Comparison of ENCODE assay signal across 14 cellular contexts in genomic region chr17:16909887-16910286, GRCh38.
DNase-seq lines count a peak whose midpoint lies in the region; ATAC-seq, FAIRE-seq and TF ChIP-seq lines count a peak whose summit lies in the region.
"Had no signal": no experiment of that assay in that cellular context is flagged by ENCODE, and none has a peak within 500 bp of the region (broad histone marks: within the 10 kb centered on the region; RNA-seq: fewer than 3 reads in every experiment).

No MANE protein-coding gene starts in this region.

- H3K27ac ChIP-seq in BLaER1 (no peak overlapping the region), endothelial cell of umbilical vein (ENCODE audit: insufficient read depth, low read depth, low read length) (peak overlapping the region; percentile 58)
- H3K27ac ChIP-seq in naive thymus-derived CD4-positive, alpha-beta T cell (ENCODE audit: low read depth, low read length), result no peak overlapping the region

- H3K27ac Mint-ChIP-seq in naive thymus-derived CD4-positive, alpha-beta T cell, result peak overlapping the region in 6 of 9 donors; percentile 4 to 93 (median 58)

- H3K9me3 Mint-ChIP-seq in naive thymus-derived CD4-positive, alpha-beta T cell, result peaks cover 0 to 2% (median 0%) of the 10 kb centered on the region in 11 donors

- no peaks in the 10 kb centered on the region for H3K27me3 ChIP-seq in BLaER1
- H3K27me3 ChIP-seq in endothelial cell of umbilical vein (ENCODE audit: control insufficient read depth in 2 of 2, insufficient read depth in 2 of 2, low read length in 2 of 2), result peaks cover 2 to 3% of the 10 kb centered on the region in 2 experiments
- H3K27me3 ChIP-seq in naive thymus-derived CD4-positive, alpha-beta T cell (ENCODE audit: control insufficient read depth in 2 of 2, insufficient read depth in 2 of 2, low read length in 2 of 2), result peaks cover 0 to 6% of the 10 kb centered on the region in 2 donors
- H3K27me3 ChIP-seq in H7 (ENCODE audit: control insufficient read depth, insufficient read depth, low read length), result no peaks in the 10 kb centered on the region

- no peak overlapping the region for H3K4me3 ChIP-seq in BLaER1
- H3K4me3 ChIP-seq in endothelial cell of umbilical vein (replicated peaks in 1 of 3; ENCODE audit: insufficient read depth in 1 of 3, low read depth in 1 of 3, low read length in 3 of 3), result no peak overlapping the region
- H3K4me3 ChIP-seq in naive thymus-derived CD4-positive, alpha-beta T cell (ENCODE audit: low read length), result no peak overlapping the region
- H3K4me3 ChIP-seq in H7 (ENCODE audit: insufficient read depth, low read depth, low read length), result no peak overlapping the region

- H3K36me3 ChIP-seq in BLaER1 (no peaks in the 10 kb centered on the region), endothelial cell of umbilical vein (ENCODE audit: control insufficient read depth in 2 of 2, extremely low read depth in 1 of 2, insufficient read depth in 2 of 2, low read length in 2 of 2) (no peaks in the 10 kb centered on the region), H7 (replicated peaks; ENCODE audit: control insufficient read depth, insufficient read depth, low read length) (no peaks in the 10 kb centered on the region)
- H3K36me3 ChIP-seq in naive thymus-derived CD4-positive, alpha-beta T cell (ENCODE audit: control insufficient read depth in 2 of 3, insufficient read depth in 3 of 3, low read length in 3 of 3), result no peaks in the 10 kb centered on the region

- FAIRE-seq in HTR-8/SVneo (lab: Jason Lieb, UNC) (peak; percentile 48), endothelial cell of umbilical vein (lab: Jason Lieb, UNC) (peak; percentile 47)

- dilution Hi-C loops in endothelial cell of umbilical vein (cut with MboI; ENCODE audit: extremely low pct_ligation_motif_present, low sequenced_read_pairs), result no loop called here

- TF ChIP-seq POLR2A in endothelial cell of umbilical vein (IDR thresholded peaks at IDR 0.05; ENCODE audit: low read depth, low read length), result no peak

- TF ChIP-seq CTCF in endothelial cell of umbilical vein (IDR thresholded peaks at IDR 0.05; ENCODE audit: extremely low read depth in 1 of 2, insufficient read depth in 1 of 2, low read depth in 1 of 2, low read length in 2 of 2), result no peak

- no peaks in the 10 kb centered on the region for H3K36me3 Mint-ChIP-seq in naive thymus-derived CD4-positive, alpha-beta T cell

- no peak for ATAC-seq in naive thymus-derived CD4-positive, alpha-beta T cell
- ATAC-seq in GM19035 (IDR thresholded peaks at IDR 0.05; ENCODE audit: unreplicated experiment), result no peak
- ATAC-seq: Panc1 had no signal

- intact Hi-C loops in endothelial cell of umbilical vein (cut with micrococcal nuclease), result no loop called here
- intact Hi-C loops in naive thymus-derived CD4-positive, alpha-beta T cell (cut with micrococcal nuclease), result loop anchor here in 1 of 2 donors (5.0 kb wide), 1 partner anchor 82 kb away; no protein-coding TSS in a partner anchor

- POLR2A ChIA-PET in endothelial cell of umbilical vein (lab: Charles Lee), result no interaction called here
- POLR2A ChIA-PET in naive thymus-derived CD4-positive, alpha-beta T cell (lab: Charles Lee), result no interaction called here

- peak overlapping the region in 6 of 10 donors; percentile 10 to 83 (median 54) for H3K4me3 Mint-ChIP-seq in naive thymus-derived CD4-positive, alpha-beta T cell

- no peaks in the 10 kb centered on the region for H3K79me2 ChIP-seq in endothelial cell of umbilical vein (ENCODE audit: control insufficient read depth, insufficient read depth, low read length)

- H3K4me2 ChIP-seq in BLaER1 (peak overlapping the region; percentile 70), endothelial cell of umbilical vein (ENCODE audit: insufficient read depth, low read length) (no peak overlapping the region)

- CTCF ChIA-PET in endothelial cell of umbilical vein (lab: Charles Lee), result no interaction called here
- CTCF ChIA-PET in naive thymus-derived CD4-positive, alpha-beta T cell (lab: Charles Lee), result no interaction called here

- H4K20me1 ChIP-seq in BLaER1, result no peaks in the 10 kb centered on the region
- no peaks in the 10 kb centered on the region for H4K20me1 ChIP-seq in endothelial cell of umbilical vein (replicated peaks; ENCODE audit: control insufficient read depth, extremely low read depth, insufficient read depth, low read length)

- no peak overlapping the region for H2AFZ ChIP-seq in endothelial cell of umbilical vein (ENCODE audit: low read depth, low read length)

- no peak overlapping the region for H3K9ac ChIP-seq in BLaER1
- no peak overlapping the region for H3K9ac ChIP-seq in endothelial cell of umbilical vein (replicated peaks; ENCODE audit: extremely low read depth, insufficient read depth, low read length)

- DNase-seq in HTR-8/SVneo (ENCODE audit: insufficient read length, low spot score) (no peak), endothelial cell of umbilical vein (ENCODE audit: low read depth, low spot score) (peak; percentile 45), H7 (no peak), NOMO-1 treated with DMSO at 0.1 percent for 48 hours (lab: John Stamatoyannopoulos, UW; ENCODE audit: unreplicated experiment) (no peak), activated gamma-delta T cell treated with Interleukin-2 at 50 U/mL for 16 hours (no peak)
- peak in 1 of 9 donors; percentile 9 for DNase-seq in naive thymus-derived CD4-positive, alpha-beta T cell
- DNase-seq: EL, NCI-H1417, NCI-H187 treated with DMSO at 0.1 percent for 48 hours, NCI-H446 treated with DMSO at 0.1 percent for 48 hours, NCI-H774 had no signal

- H3K4me1 ChIP-seq in BLaER1, result peaks cover 46% of the 10 kb centered on the region
- peaks cover 8% of the 10 kb centered on the region for H3K4me1 ChIP-seq in endothelial cell of umbilical vein (ENCODE audit: control insufficient read depth, extremely low read depth, insufficient read depth, low read length)
- peaks cover 0 to 52% of the 10 kb centered on the region in 2 donors for H3K4me1 ChIP-seq in naive thymus-derived CD4-positive, alpha-beta T cell (ENCODE audit: control insufficient read depth in 2 of 2, insufficient read depth in 2 of 2, low read length in 2 of 2)

- H3K27me3 Mint-ChIP-seq in naive thymus-derived CD4-positive, alpha-beta T cell, result peaks cover 0 to 31% (median 0%) of the 10 kb centered on the region in 5 donors

- no peaks in the 10 kb centered on the region for H3K9me3 ChIP-seq in BLaER1
- no peaks in the 10 kb centered on the region for H3K9me3 ChIP-seq in endothelial cell of umbilical vein (replicated peaks; ENCODE audit: control insufficient read depth, insufficient read depth, low read length)
- H3K9me3 ChIP-seq in naive thymus-derived CD4-positive, alpha-beta T cell (ENCODE audit: control insufficient read depth in 2 of 3, low read length in 3 of 3), result no peaks in the 10 kb centered on the region

- no peaks in the 10 kb centered on the region for H3K9me1 ChIP-seq in endothelial cell of umbilical vein (replicated peaks; ENCODE audit: control insufficient read depth, extremely low read depth, insufficient read depth, low read length)

- peaks cover 24 to 87% (median 72%) of the 10 kb centered on the region in 7 donors for H3K4me1 Mint-ChIP-seq in naive thymus-derived CD4-positive, alpha-beta T cell

- no TSS peak for BruUV-seq in endothelial cell of umbilical vein (replicated peaks; lab: Mats Ljungman, UMichigan)

TF ChIP-seq in endothelial cell of umbilical vein, 7 proteins besides CTCF, POLR2A, EP300 and RAD21:
- TF ChIP-seq MYC (IDR thresholded peaks at IDR 0.05; ENCODE audit: low read depth, low read length), result no peak
- no peak for TF ChIP-seq EZH2 (IDR thresholded peaks at IDR 0.05; ENCODE audit: borderline replicate concordance, low read depth, low read length, severe bottlenecking)
- no peak for TF ChIP-seq FOS (IDR thresholded peaks at IDR 0.05; ENCODE audit: borderline replicate concordance, insufficient read depth, low read length)
- no peak for TF ChIP-seq JUN (IDR thresholded peaks at IDR 0.05; ENCODE audit: borderline replicate concordance, insufficient read depth, insufficient read length, low read depth)
- no peak for TF ChIP-seq GATA2 (IDR thresholded peaks at IDR 0.05; ENCODE audit: insufficient read depth, insufficient read length, low read depth, low read length)
- TF ChIP-seq MAX (IDR thresholded peaks at IDR 0.05; ENCODE audit: insufficient read depth, insufficient read length), result no peak
- no peak for TF ChIP-seq POLR2AphosphoS5 (IDR thresholded peaks at IDR 0.05; ENCODE audit: insufficient read depth, low read depth, low read length)
TF ChIP-seq in endothelial cell of umbilical vein: peak in this region for 0.
